8 cellular contexts compared by ENCODE assay signal in the genomic region with DNA sequence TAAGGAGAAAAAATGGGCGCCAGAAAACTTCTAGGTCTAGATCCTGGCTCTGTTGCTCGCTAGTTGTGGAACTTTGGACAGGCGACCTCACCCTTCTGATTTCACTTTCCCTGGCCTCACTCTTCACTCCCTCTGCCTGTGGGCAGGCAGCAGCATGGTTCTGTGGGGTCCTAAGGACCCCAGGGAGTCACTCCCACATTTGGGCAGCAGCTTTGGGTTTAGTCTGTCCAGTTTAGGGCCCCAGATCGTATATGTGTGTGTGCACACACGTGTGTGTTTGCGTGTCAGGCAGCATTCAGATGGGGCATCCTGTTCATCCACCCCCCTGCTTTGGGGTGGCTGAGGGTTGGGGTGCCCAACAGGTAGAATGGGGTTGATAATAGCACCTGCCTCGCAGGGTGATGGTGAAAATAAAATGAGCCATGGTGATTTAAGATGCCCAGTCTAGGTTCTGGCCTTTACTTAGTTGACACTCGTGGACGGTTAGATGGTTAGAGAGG.
DNase-seq lines count a peak whose midpoint lies in the region; ATAC-seq and TF ChIP-seq lines count a peak whose summit lies in the region.

No MANE protein-coding gene starts in this region.

- peak; percentile 9 for ATAC-seq in left lobe of liver
- ATAC-seq in HG03460 (IDR thresholded peaks at IDR 0.05; ENCODE audit: unreplicated experiment): no peak

- TF ChIP-seq CTCF in type B pancreatic cell (conservative IDR thresholded peaks at IDR 0.05) (no peak), osteocyte (IDR thresholded peaks at IDR 0.05) (no peak)

- intact Hi-C loops in activated naive CD4-positive, alpha-beta T cell treated with anti-CD3 and anti-CD28 coated beads for 36 hours (cut with micrococcal nuclease): loop anchor here (1.0 to 5.0 kb wide), 7 partner anchors 16 to 1116 kb away; a partner anchor contains a TSS
- intact Hi-C loops in activated CD4-positive, alpha-beta memory T cell treated with anti-CD3 and anti-CD28 coated beads for 36 hours (cut with micrococcal nuclease): loop anchor here (1.0 to 5.0 kb wide), 3 partner anchors 15 to 409 kb away; no protein-coding TSS in a partner anchor

- H3K4me3 Mint-ChIP-seq in activated naive CD4-positive, alpha-beta T cell treated with anti-CD3 and anti-CD28 coated beads for 36 hours: peak overlapping the region; percentile 64
- H3K4me3 Mint-ChIP-seq in activated CD4-positive, alpha-beta memory T cell treated with anti-CD3 and anti-CD28 coated beads for 36 hours: peak overlapping the region; percentile 66
- H3K4me3 Mint-ChIP-seq in type B pancreatic cell (no peak overlapping the region), osteocyte (ENCODE audit: unreplicated experiment) (no peak overlapping the region)

- H3K36me3 Mint-ChIP-seq in activated naive CD4-positive, alpha-beta T cell treated with anti-CD3 and anti-CD28 coated beads for 36 hours (ENCODE audit: low read depth): no peaks in the 10 kb centered on the region
- peaks cover 2% of the 10 kb centered on the region for H3K36me3 Mint-ChIP-seq in activated CD4-positive, alpha-beta memory T cell treated with anti-CD3 and anti-CD28 coated beads for 36 hours
- H3K36me3 Mint-ChIP-seq in type B pancreatic cell: peaks cover 3% of the 10 kb centered on the region
- no peaks in the 10 kb centered on the region for H3K36me3 Mint-ChIP-seq in osteocyte (ENCODE audit: unreplicated experiment)

- no peak for DNase-seq in activated naive CD4-positive, alpha-beta T cell treated with anti-CD3 and anti-CD28 coated beads for 36 hours
- DNase-seq in activated naive CD4-positive, alpha-beta T cell treated with anti-CD3 and anti-CD28 coated beads, Interleukin-2, amount 50 U/mL, for 16 hours: no peak
- peak; percentile 38 for DNase-seq in activated CD4-positive, alpha-beta memory T cell treated with anti-CD3 and anti-CD28 coated beads for 36 hours
- no peak for DNase-seq in left lobe of liver (ENCODE audit: low spot score)
- DNase-seq in type B pancreatic cell (ENCODE audit: extremely low spot score, unreplicated experiment): no peak
- DNase-seq in COLO829 (ENCODE audit: low spot score): no peak
- no peak for DNase-seq in osteocyte (ENCODE audit: extremely low spot score, unreplicated experiment)

- POLR2A ChIA-PET in activated CD4-positive, alpha-beta memory T cell treated with anti-CD3 and anti-CD28 coated beads for 36 hours (lab: Charles Lee): interaction anchor here (1.0 to 5.1 kb wide), 5 partner anchors 15 to 174 kb away, joined by 3 to 40 read pairs (median 3); no protein-coding TSS in a partner anchor

- H3K9me3 Mint-ChIP-seq in activated naive CD4-positive, alpha-beta T cell treated with anti-CD3 and anti-CD28 coated beads for 36 hours: no peaks in the 10 kb centered on the region
- H3K9me3 Mint-ChIP-seq in activated CD4-positive, alpha-beta memory T cell treated with anti-CD3 and anti-CD28 coated beads for 36 hours: no peaks in the 10 kb centered on the region
- H3K9me3 Mint-ChIP-seq in type B pancreatic cell (no peaks in the 10 kb centered on the region), osteocyte (ENCODE audit: unreplicated experiment) (no peaks in the 10 kb centered on the region)

- CTCF ChIA-PET in activated naive CD4-positive, alpha-beta T cell treated with anti-CD3 and anti-CD28 coated beads for 36 hours (lab: Charles Lee): interaction anchor here (1.2 to 4.8 kb wide), 4 partner anchors 15 to 31 kb away, joined by 3 to 34 read pairs (median 6); no protein-coding TSS in a partner anchor
- CTCF ChIA-PET in activated CD4-positive, alpha-beta memory T cell treated with anti-CD3 and anti-CD28 coated beads for 36 hours (lab: Charles Lee): interaction anchor here (0.9 to 3.6 kb wide), 3 partner anchors 16 to 55 kb away, joined by 5 to 36 read pairs (median 5); no protein-coding TSS in a partner anchor

- H3K27ac Mint-ChIP-seq in activated naive CD4-positive, alpha-beta T cell treated with anti-CD3 and anti-CD28 coated beads for 36 hours: peak overlapping the region; percentile 96
- peak overlapping the region; percentile 96 for H3K27ac Mint-ChIP-seq in activated CD4-positive, alpha-beta memory T cell treated with anti-CD3 and anti-CD28 coated beads for 36 hours
- H3K27ac Mint-ChIP-seq in type B pancreatic cell (peak overlapping the region; percentile 31), osteocyte (ENCODE audit: unreplicated experiment) (no peak overlapping the region)

- no peaks in the 10 kb centered on the region for H3K27me3 Mint-ChIP-seq in activated naive CD4-positive, alpha-beta T cell treated with anti-CD3 and anti-CD28 coated beads for 36 hours (ENCODE audit: low read depth)
- H3K27me3 Mint-ChIP-seq in activated CD4-positive, alpha-beta memory T cell treated with anti-CD3 and anti-CD28 coated beads for 36 hours: no peaks in the 10 kb centered on the region
- H3K27me3 Mint-ChIP-seq in type B pancreatic cell (peaks cover 15% of the 10 kb centered on the region), osteocyte (ENCODE audit: unreplicated experiment) (peaks cover 64% of the 10 kb centered on the region)

- H3K4me1 Mint-ChIP-seq in activated naive CD4-positive, alpha-beta T cell treated with anti-CD3 and anti-CD28 coated beads for 36 hours (ENCODE audit: low read depth): peaks cover 88% of the 10 kb centered on the region
- peaks cover 86% of the 10 kb centered on the region for H3K4me1 Mint-ChIP-seq in activated CD4-positive, alpha-beta memory T cell treated with anti-CD3 and anti-CD28 coated beads for 36 hours (ENCODE audit: low read depth)
- H3K4me1 Mint-ChIP-seq in type B pancreatic cell (ENCODE audit: unreplicated experiment) (peaks cover 50% of the 10 kb centered on the region), osteocyte (ENCODE audit: unreplicated experiment) (peaks cover 8% of the 10 kb centered on the region)

Comparison
In these comparisons a context has a peak if more than half of its experiments do, and no peak if none do; other contexts are left out.
1. H3K4me3 Mint-ChIP-seq: peak in activated naive CD4-positive, alpha-beta T cell treated with anti-CD3 and anti-CD28 coated beads for 36 hours (single experiment) and activated CD4-positive, alpha-beta memory T cell treated with anti-CD3 and anti-CD28 coated beads for 36 hours (single experiment); none in type B pancreatic cell (single experiment) and osteocyte (single experiment).